Comparison of ENCODE assay signal across 17 cellular contexts in the genomic region with DNA sequence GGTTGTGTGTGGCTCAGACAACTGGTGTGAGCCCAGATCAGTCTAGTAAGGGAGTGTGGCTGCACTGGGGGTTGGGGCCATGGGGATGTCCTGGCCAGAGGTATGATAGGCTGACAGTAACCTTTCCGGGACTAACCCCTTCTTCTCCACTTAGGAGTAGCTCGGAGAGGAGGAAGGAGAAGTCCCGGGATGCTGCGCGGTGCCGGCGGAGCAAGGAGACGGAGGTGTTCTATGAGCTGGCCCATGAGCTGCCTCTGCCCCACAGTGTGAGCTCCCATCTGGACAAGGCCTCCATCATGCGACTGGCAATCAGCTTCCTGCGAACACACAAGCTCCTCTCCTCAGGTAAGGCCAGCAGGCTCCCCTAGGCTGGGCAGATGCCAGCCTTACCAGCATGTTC. TPM values are rescaled to one million over a fixed set of nuclear protein-coding genes. Genes with fewer than 3 reads are reported as not detected.
A peak's percentile ranks its signal among the peaks of the same experiment; 100 is the strongest.
DNase-seq lines count a peak whose midpoint lies in the region; ATAC-seq and TF ChIP-seq lines count a peak whose summit lies in the region.
"Had no signal": no experiment of that assay in that cellular context is flagged by ENCODE, and none has a peak within 500 bp of the region (broad histone marks: within the 10 kb centered on the region; RNA-seq: fewer than 3 reads in every experiment).

No MANE protein-coding gene starts in this region.

- H3K27me3 ChIP-seq in right atrium auricular region (no peaks in the 10 kb centered on the region), MM.1S (replicated peaks; ENCODE audit: insufficient read depth, low read length) (no peaks in the 10 kb centered on the region), lower lobe of right lung (ENCODE audit: low read depth) (no peaks in the 10 kb centered on the region)
- H3K27me3 ChIP-seq: BE2C, SJCRH30 had no signal

- H3K9me3 ChIP-seq in right atrium auricular region (no peaks in the 10 kb centered on the region), MM.1S (replicated peaks; ENCODE audit: insufficient read depth, low read length) (no peaks in the 10 kb centered on the region), lower lobe of right lung (no peaks in the 10 kb centered on the region)
- H3K9me3 ChIP-seq: BE2C, SJCRH30 had no signal

- peaks cover 14% of the 10 kb centered on the region for H3F3A ChIP-seq in MM.1S (ENCODE audit: insufficient read depth, low read length)

- TF ChIP-seq CTCF in right atrium auricular region (IDR thresholded peaks at IDR 0.05) = no peak
- TF ChIP-seq CTCF in MM.1S (IDR thresholded peaks at IDR 0.05; ENCODE audit: low read length) = no peak
- TF ChIP-seq CTCF in lower lobe of right lung (IDR thresholded peaks at IDR 0.05) = no peak

- H3K4me2 ChIP-seq in MM.1S (ENCODE audit: low read depth, low read length) = peak overlapping the region; percentile 58

- no peaks in the 10 kb centered on the region for H3K79me2 ChIP-seq in MM.1S (ENCODE audit: low read length)

- H3K9me2 ChIP-seq in MM.1S (replicated peaks; ENCODE audit: insufficient read depth, low read length) = no peaks in the 10 kb centered on the region

- H3K36me3 ChIP-seq in right atrium auricular region = peaks cover 44% of the 10 kb centered on the region
- H3K36me3 ChIP-seq in MM.1S (replicated peaks; ENCODE audit: insufficient read depth, low read length) = no peaks in the 10 kb centered on the region
- peaks cover 56% of the 10 kb centered on the region for H3K36me3 ChIP-seq in lower lobe of right lung
- H3K36me3 ChIP-seq: BE2C, SJCRH30 had no signal

- ATAC-seq in left cardiac atrium (no peak), lower lobe of right lung (peak; percentile 4 to 5), HG02938 (IDR thresholded peaks at IDR 0.05; ENCODE audit: unreplicated experiment) (no peak)

- H3K4me3 ChIP-seq in right atrium auricular region = no peak overlapping the region
- H3K4me3 ChIP-seq in MM.1S (ENCODE audit: low read length) = no peak overlapping the region
- no peak overlapping the region for H3K4me3 ChIP-seq in lower lobe of right lung
- H3K4me3 ChIP-seq: SJCRH30 had no signal

- peak overlapping the region; percentile 47; the same call in 1 of the 2 replicates for H3K9ac ChIP-seq in MM.1S (ENCODE audit: low read length)

- peak overlapping the region; percentile 9 to 37 for H3K27ac ChIP-seq in right atrium auricular region
- peak overlapping the region; percentile 90 for H3K27ac ChIP-seq in MM.1S (ENCODE audit: low read length)
- H3K27ac ChIP-seq in lower lobe of right lung = peak overlapping the region; percentile 58
- H3K27ac ChIP-seq: SJCRH30 had no signal

- H3K4me1 ChIP-seq in right atrium auricular region (peaks cover 0 to 94% of the 10 kb centered on the region in 2 donors), MM.1S (ENCODE audit: low read length) (peaks cover 30% of the 10 kb centered on the region), lower lobe of right lung (peaks cover 99% of the 10 kb centered on the region)

- intact Hi-C loops in left cardiac atrium (cut with DNase I) = no loop called here
- intact Hi-C loops in lower lobe of right lung (cut with DNase I) = no loop called here

- peak overlapping the region; percentile 2; the same call in 1 of the 2 replicates for H2AFZ ChIP-seq in MM.1S (ENCODE audit: low read length)

- DNase-seq in right atrium auricular region (ENCODE audit: low spot score) (no peak), left cardiac atrium (no peak), MM.1S (no peak), lower lobe of right lung (no peak), medulla oblongata (ENCODE audit: extremely low spot score) (no peak)
- no peak for DNase-seq in stimulated activated CD4-positive, alpha-beta T cell treated with anti-CD3 and anti-CD28 coated beads, Interleukin-2, amount 100 ng/mL, for 48 hours
- DNase-seq: BE2C; CD4-positive, alpha-beta T cell; COR-L47; DMS79; Kasumi-1; NCI-H1417 treated with DMSO at 0.1 percent for 48 hours; NCI-H1930; NCI-H2227 treated with DMSO at 0.1 percent for 48 hours; NCI-H510A; SJCRH30 had no signal

- no peaks in the 10 kb centered on the region for H4K20me1 ChIP-seq in MM.1S (ENCODE audit: insufficient read depth, low read length)

RNA-seq across cellular contexts. Expression of a gene that starts 49.5 kb away (rescaled TPM):
- total RNA-seq in right atrium auricular region (100 to 1,000 TPM; 257 to 311 TPM), left cardiac atrium (100 to 1,000 TPM; 262 to 377 TPM), lower lobe of right lung (1,419 TPM)

Comparison
In these comparisons a context has a peak if more than half of its experiments do, and no peak if none do; other contexts are left out.
1. H3K27ac ChIP-seq: peak in every context shown above with its lines; median percentile 90 in MM.1S; 58 in lower lobe of right lung; 23 in right atrium auricular region.
2. ATAC-seq: peak in lower lobe of right lung (2 of 2); none in left cardiac atrium (0 of 2) and HG02938 (single experiment).